In the genomic region with DNA sequence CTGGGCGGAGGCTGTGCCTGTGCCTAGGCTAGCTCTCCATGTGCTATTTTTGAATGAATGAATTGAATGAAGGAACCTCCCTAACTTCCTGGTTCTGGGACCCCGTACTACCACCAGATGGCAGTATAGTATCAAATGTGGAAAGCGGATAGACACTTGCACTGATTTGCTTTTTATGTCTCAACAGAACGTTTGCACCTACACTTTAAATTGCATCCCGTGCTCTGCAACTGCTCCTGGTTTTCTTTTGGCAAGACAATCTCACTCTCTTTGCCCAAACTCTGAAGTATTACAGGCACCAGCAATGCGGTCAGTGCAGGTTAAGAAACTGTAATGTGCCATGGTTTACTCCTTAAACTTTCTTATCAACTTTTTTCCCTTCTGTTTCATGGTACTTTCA, we compare ENCODE assay signal across 8 cellular contexts. TPM values are rescaled to one million over a fixed set of nuclear protein-coding genes. Genes with fewer than 3 reads are reported as not detected.
DNase-seq lines count a peak whose midpoint lies in the region; ATAC-seq, FAIRE-seq and TF ChIP-seq lines count a peak whose summit lies in the region.

No MANE protein-coding gene starts in this region.

- peak; percentile 89 for TF ChIP-seq CTCF in A549 (IDR thresholded peaks at IDR 0.05)

- peak; percentile 58 to 81; a peak in 5 of 6 replicates for ATAC-seq in A549
- ATAC-seq in HG02610 (IDR thresholded peaks at IDR 0.05; ENCODE audit: unreplicated experiment): peak; percentile 63
- no peak for ATAC-seq in HG02970 (IDR thresholded peaks at IDR 0.05; ENCODE audit: low FRiP score, unreplicated experiment)

- peak; percentile 96 for TF ChIP-seq RAD21 in A549 (conservative IDR thresholded peaks at IDR 0.05 in 1 of 2, IDR thresholded peaks at IDR 0.05 in 1 of 2)

- H3K4me3 ChIP-seq in A549: no peak overlapping the region

- CTCF ChIA-PET in A549 (lab: Yijun Ruan, JAX): interaction anchor here (0.6 to 10.4 kb wide), 43 partner anchors 10 to 1634 kb away, joined by 3 to 105 read pairs (median 4); no protein-coding TSS in a partner anchor

- H3K9me3 ChIP-seq in A549: no peaks in the 10 kb centered on the region

- no peak for TF ChIP-seq POLR2A in A549 (IDR thresholded peaks at IDR 0.05; ENCODE audit: low read length)

- H3K4me2 ChIP-seq in A549: peak overlapping the region; percentile 48

- FAIRE-seq in A549 (lab: Jason Lieb, UNC) (peak; percentile 43), TTC549 (lab: Jason Lieb, UNC) (peak; percentile 93)

- POLR2A ChIA-PET in A549 (lab: Yijun Ruan, JAX): interaction anchor here (0.5 to 1.0 kb wide), 5 partner anchors 25 to 1259 kb away, joined by 3 to 4 read pairs (median 3); no protein-coding TSS in a partner anchor

- TF ChIP-seq EP300 in A549 (IDR thresholded peaks at IDR 0.05): no peak

- DNase-seq in A549 (ENCODE audit: low read depth in 1 of 2, low spot score in 1 of 2) (peak; percentile 43 to 77), GDM1 (lab: John Stamatoyannopoulos, UW) (peak; percentile 32), NCI-H1436 treated with DMSO at 0.1 percent for 48 hours (lab: John Stamatoyannopoulos, UW) (peak; percentile 19), epidermal melanocyte (ENCODE audit: insufficient read length, low spot score) (peak; percentile 50), mucosa of gallbladder (ENCODE audit: low spot score) (peak; percentile 46)

- peaks cover 25% of the 10 kb centered on the region for H3K4me1 ChIP-seq in A549

- WGBS in A549 (ENCODE audit: missing lambda C conversion rate): 4% methylated on average over 6 of the region's 6 CpGs

- H3K27ac ChIP-seq in A549: peak overlapping the region; percentile 5 to 24; a peak in 3 of 6 replicates

TF ChIP-seq in A549, 52 proteins besides CTCF, POLR2A, EP300 and RAD21:
- TF ChIP-seq MAZ (IDR thresholded peaks at IDR 0.05; ENCODE audit: borderline replicate concordance, low read depth, low read length) (no peak), FOXS1 (CRISPR knock-in tag; IDR thresholded peaks at IDR 0.05) (no peak), MAFK (IDR thresholded peaks at IDR 0.05; ENCODE audit: partially characterized antibody) (no peak), NFE2L2 (conservative IDR thresholded peaks at IDR 0.05; ENCODE audit: low read length) (no peak), ZNF302 (CRISPR knock-in tag; IDR thresholded peaks at IDR 0.05) (no peak), CEBPB (IDR thresholded peaks at IDR 0.05) (peak in 1 of 2 experiments; percentile 23; a peak in 1 of 4 replicates), EHMT2 (IDR thresholded peaks at IDR 0.05; ENCODE audit: low read depth) (no peak), NR3C1 (IDR thresholded peaks at IDR 0.05) (no peak), HOXB5 (CRISPR knock-in tag; IDR thresholded peaks at IDR 0.05) (no peak), SREBF2 (IDR thresholded peaks at IDR 0.05) (no peak), FOSB (CRISPR knock-in tag; IDR thresholded peaks at IDR 0.05) (no peak), SMC3 (IDR thresholded peaks at IDR 0.05) (peak; percentile 93)
- TF ChIP-seq, protein P1, sequence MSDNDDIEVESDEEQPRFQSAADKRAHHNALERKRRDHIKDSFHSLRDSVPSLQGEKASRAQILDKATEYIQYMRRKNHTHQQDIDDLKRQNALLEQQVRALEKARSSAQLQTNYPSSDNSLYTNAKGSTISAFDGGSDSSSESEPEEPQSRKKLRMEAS (IDR thresholded peaks at IDR 0.05): peak; percentile 45
- TF ChIP-seq, protein P2, sequence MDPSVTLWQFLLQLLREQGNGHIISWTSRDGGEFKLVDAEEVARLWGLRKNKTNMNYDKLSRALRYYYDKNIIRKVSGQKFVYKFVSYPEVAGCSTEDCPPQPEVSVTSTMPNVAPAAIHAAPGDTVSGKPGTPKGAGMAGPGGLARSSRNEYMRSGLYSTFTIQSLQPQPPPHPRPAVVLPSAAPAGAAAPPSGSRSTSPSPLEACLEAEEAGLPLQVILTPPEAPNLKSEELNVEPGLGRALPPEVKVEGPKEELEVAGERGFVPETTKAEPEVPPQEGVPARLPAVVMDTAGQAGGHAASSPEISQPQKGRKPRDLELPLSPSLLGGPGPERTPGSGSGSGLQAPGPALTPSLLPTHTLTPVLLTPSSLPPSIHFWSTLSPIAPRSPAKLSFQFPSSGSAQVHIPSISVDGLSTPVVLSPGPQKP (IDR thresholded peaks at IDR 0.05; ENCODE audit: low read depth, low read length): no peak

RNA-seq across cellular contexts. Expression of a gene that starts 6.5 kb away (rescaled TPM):
- polyA plus RNA-seq in A549 (2011; rRNA removed) (4.4 and 4.9 TPM in 2 replicates), A549 (2017; fragmentation: RNase III; extraction: RNeasy Plus Mini Kit Qiagen cat#74134 plus additional on column Dnase treatment) (9.3 to 13.4 TPM (median 13.1 TPM) in 3 replicates)
- 10.2 and 18.1 TPM in 2 replicates for polyA plus RNA-seq in A549 (2012; cell fraction: cytosol; rRNA removed)
- 22.2 and 33.0 TPM in 2 replicates for polyA plus RNA-seq in A549 (2012; cell fraction: nucleus; rRNA removed)
- polyA minus RNA-seq in A549 (2011; rRNA and poly(A)+ RNA removed): 10.2 and 10.5 TPM in 2 replicates
- total RNA-seq in mucosa of gallbladder: 9.4 TPM

RNA-seq across cellular contexts. Expression of a gene that starts 30.4 kb away (rescaled TPM):
- not detected in 2 replicates for polyA plus RNA-seq in A549 (2011; rRNA removed)
- polyA plus RNA-seq in A549 (2012; cell fraction: cytosol; rRNA removed): 0.03 TPM in 1 of 2 replicates, not detected in the other
- polyA plus RNA-seq in A549 (2012; cell fraction: nucleus; rRNA removed): 0.07 TPM in 2 replicates
- polyA plus RNA-seq in A549 (2017; fragmentation: RNase III; extraction: RNeasy Plus Mini Kit Qiagen cat#74134 plus additional on column Dnase treatment): 0.05 TPM in 1 of 3 replicates, not detected in the others
- not detected in 2 replicates for polyA minus RNA-seq in A549 (2011; rRNA and poly(A)+ RNA removed)
- not detected for total RNA-seq in mucosa of gallbladder
